In genomic region chr4:7186081-7186480, GRCh38 we compare ENCODE assay signal across 11 cellular contexts. TPM values are rescaled to one million over a fixed set of nuclear protein-coding genes. Genes with fewer than 3 reads are reported as not detected.
A peak's percentile ranks its signal among the peaks of the same experiment; 100 is the strongest.
DNase-seq lines count a peak whose midpoint lies in the region; ATAC-seq and TF ChIP-seq lines count a peak whose summit lies in the region.
"Had no signal": no experiment of that assay in that cellular context is flagged by ENCODE, and none has a peak within 500 bp of the region (broad histone marks: within the 10 kb centered on the region; RNA-seq: fewer than 3 reads in every experiment).

No MANE protein-coding gene starts in this region.

- H3K27ac Mint-ChIP-seq in HFFc6: no peak overlapping the region
- H3K27ac Mint-ChIP-seq in osteocyte (ENCODE audit: unreplicated experiment): no peak overlapping the region
- H3K27ac Mint-ChIP-seq in T-helper 17 cell: no peak overlapping the region

- H3K9me3 Mint-ChIP-seq in HFFc6 (no peaks in the 10 kb centered on the region), osteocyte (ENCODE audit: unreplicated experiment) (no peaks in the 10 kb centered on the region)
- H3K9me3 Mint-ChIP-seq: effector memory CD8-positive, alpha-beta T cell had no signal

- no peaks in the 10 kb centered on the region for H3K9me3 ChIP-seq in T-helper 17 cell (ENCODE audit: control insufficient read depth, low read length, poor library complexity, severe bottlenecking)

- DNase-seq in NCI-H82 (lab: John Stamatoyannopoulos, UW) (peak; percentile 54), NCI-H82 treated with DMSO at 0.1 percent for 48 hours (lab: John Stamatoyannopoulos, UW; ENCODE audit: unreplicated experiment) (no peak), HFFc6 (no peak), cardiac fibroblast (ENCODE audit: low read depth in 2 of 2) (no peak), osteocyte (ENCODE audit: extremely low spot score, unreplicated experiment) (no peak), retina (no peak), T-helper 17 cell (no peak), putamen (ENCODE audit: low spot score) (no peak)
- DNase-seq: activated CD4-positive, alpha-beta T cell treated with anti-CD3 and anti-CD28 coated beads for 4 hours; effector memory CD8-positive, alpha-beta T cell; MV-4-11 had no signal

- H3K36me3 Mint-ChIP-seq in HFFc6 (ENCODE audit: low read depth) (no peaks in the 10 kb centered on the region), osteocyte (ENCODE audit: unreplicated experiment) (no peaks in the 10 kb centered on the region), T-helper 17 cell (ENCODE audit: low read depth) (peaks cover 7% of the 10 kb centered on the region)

- TF ChIP-seq CTCF in HFFc6 (IDR thresholded peaks at IDR 0.05): peak; percentile 60
- peak; percentile 33 for TF ChIP-seq CTCF in cardiac fibroblast (IDR thresholded peaks at IDR 0.05; ENCODE audit: low read depth, low read length)
- peak; percentile 50 for TF ChIP-seq CTCF in osteocyte (IDR thresholded peaks at IDR 0.05)

- no peak overlapping the region for H3K4me3 ChIP-seq in cardiac fibroblast (replicated peaks in 1 of 2; ENCODE audit: low read depth in 2 of 2, low read length in 2 of 2)

- H3K4me1 Mint-ChIP-seq in HFFc6 (ENCODE audit: low read depth) (no peaks in the 10 kb centered on the region), osteocyte (ENCODE audit: unreplicated experiment) (no peaks in the 10 kb centered on the region), T-helper 17 cell (peaks cover 13% of the 10 kb centered on the region)

- no peak for ATAC-seq in T-helper 17 cell
- ATAC-seq: effector memory CD8-positive, alpha-beta T cell had no signal

- no peak overlapping the region for H3K4me3 Mint-ChIP-seq in HFFc6
- no peak overlapping the region for H3K4me3 Mint-ChIP-seq in osteocyte (ENCODE audit: unreplicated experiment)
- H3K4me3 Mint-ChIP-seq in T-helper 17 cell: no peak overlapping the region
- H3K4me3 Mint-ChIP-seq: effector memory CD8-positive, alpha-beta T cell had no signal

- H3K27me3 Mint-ChIP-seq in HFFc6 (ENCODE audit: insufficient read depth) (peaks cover 42% of the 10 kb centered on the region), osteocyte (ENCODE audit: unreplicated experiment) (peaks cover 56% of the 10 kb centered on the region), T-helper 17 cell (peaks cover 56% of the 10 kb centered on the region)

RNA-seq across cellular contexts. Expression of gene SORCS2, which starts 6.3 kb away (rescaled TPM):
- under 1 TPM in 3 of 6 experiments, not detected in 3; 0.05 to 0.15 (median 0.12) TPM for total RNA-seq in HFFc6 (2021; fragmentation: NEBNext Ultra II Directional; extraction: Animal tissue kit (Norgen Biotek cat#: 25700))
- total RNA-seq in osteocyte (3.0 and 6.7 TPM in 2 replicates), T-helper 17 cell (not detected)
